Comparison of ENCODE assay signal across 1 cellular context in the genomic region with DNA sequence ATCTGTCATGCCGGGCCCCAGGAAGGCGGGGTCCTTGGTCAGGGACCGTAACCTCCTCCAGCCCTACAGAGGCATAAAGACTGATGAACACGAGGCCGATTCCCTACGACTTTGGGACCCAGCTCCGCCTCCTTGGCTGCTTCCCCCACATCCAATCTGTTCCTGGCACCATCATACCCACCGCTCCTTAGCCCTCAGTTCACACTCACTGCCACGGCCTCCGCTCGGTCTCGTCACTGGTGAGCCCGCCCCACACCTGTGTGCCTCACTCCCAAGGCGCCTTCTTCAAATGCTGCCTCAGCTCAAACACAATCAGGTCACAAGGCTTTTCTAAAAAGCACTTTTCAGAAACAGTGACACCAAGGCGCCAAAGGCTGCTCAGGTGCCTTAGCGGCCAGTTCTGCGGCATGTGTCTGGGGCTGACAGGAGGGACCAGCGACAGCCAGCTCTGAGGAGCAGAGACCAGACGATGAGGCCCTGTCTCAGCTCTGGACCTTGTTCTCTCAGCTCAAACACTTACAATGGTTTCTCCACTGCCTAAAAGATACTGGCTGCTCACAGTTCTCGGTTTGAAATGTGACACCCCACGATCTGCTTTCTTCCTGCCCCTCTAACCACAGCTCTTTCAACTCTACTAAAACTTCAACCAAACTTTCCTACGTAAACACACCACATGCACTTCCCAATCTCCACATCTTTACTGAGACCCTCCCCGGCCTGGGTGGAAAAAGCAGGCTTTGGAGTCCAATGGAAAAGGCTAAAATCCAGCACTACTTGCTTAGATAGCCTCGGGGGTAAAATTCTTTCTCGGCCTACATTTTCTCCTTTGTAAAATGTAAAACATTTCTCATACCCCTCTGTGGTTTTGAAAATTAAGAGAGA.
TF ChIP-seq lines count a peak whose summit lies in the region.

No MANE protein-coding gene starts in this region.

TF ChIP-seq in WTC11, 78 proteins besides CTCF, POLR2A, EP300 and RAD21:
- TF ChIP-seq ATF1 (CRISPR knock-in tag; IDR thresholded peaks at IDR 0.05) (no peak), FOXK1 (CRISPR knock-in tag; IDR thresholded peaks at IDR 0.05) (no peak), JUN (CRISPR knock-in tag; IDR thresholded peaks at IDR 0.05) (no peak), FOXP1 (CRISPR knock-in tag; IDR thresholded peaks at IDR 0.05; ENCODE audit: borderline replicate concordance) (no peak), ZNF263 (CRISPR knock-in tag; IDR thresholded peaks at IDR 0.05; ENCODE audit: low read depth) (no peak)
- TF ChIP-seq, protein P1, sequence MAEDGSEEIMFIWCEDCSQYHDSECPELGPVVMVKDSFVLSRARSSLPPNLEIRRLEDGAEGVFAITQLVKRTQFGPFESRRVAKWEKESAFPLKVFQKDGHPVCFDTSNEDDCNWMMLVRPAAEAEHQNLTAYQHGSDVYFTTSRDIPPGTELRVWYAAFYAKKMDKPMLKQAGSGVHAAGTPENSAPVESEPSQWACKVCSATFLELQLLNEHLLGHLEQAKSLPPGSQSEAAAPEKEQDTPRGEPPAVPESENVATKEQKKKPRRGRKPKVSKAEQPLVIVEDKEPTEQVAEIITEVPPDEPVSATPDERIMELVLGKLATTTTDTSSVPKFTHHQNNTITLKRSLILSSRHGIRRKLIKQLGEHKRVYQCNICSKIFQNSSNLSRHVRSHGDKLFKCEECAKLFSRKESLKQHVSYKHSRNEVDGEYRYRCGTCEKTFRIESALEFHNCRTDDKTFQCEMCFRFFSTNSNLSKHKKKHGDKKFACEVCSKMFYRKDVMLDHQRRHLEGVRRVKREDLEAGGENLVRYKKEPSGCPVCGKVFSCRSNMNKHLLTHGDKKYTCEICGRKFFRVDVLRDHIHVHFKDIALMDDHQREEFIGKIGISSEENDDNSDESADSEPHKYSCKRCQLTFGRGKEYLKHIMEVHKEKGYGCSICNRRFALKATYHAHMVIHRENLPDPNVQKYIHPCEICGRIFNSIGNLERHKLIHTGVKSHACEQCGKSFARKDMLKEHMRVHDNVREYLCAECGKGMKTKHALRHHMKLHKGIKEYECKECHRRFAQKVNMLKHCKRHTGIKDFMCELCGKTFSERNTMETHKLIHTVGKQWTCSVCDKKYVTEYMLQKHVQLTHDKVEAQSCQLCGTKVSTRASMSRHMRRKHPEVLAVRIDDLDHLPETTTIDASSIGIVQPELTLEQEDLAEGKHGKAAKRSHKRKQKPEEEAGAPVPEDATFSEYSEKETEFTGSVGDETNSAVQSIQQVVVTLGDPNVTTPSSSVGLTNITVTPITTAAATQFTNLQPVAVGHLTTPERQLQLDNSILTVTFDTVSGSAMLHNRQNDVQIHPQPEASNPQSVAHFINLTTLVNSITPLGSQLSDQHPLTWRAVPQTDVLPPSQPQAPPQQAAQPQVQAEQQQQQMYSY (CRISPR knock-in tag; IDR thresholded peaks at IDR 0.05): no peak
